ENCODE assay signal across 1 cellular context in the genomic region with DNA sequence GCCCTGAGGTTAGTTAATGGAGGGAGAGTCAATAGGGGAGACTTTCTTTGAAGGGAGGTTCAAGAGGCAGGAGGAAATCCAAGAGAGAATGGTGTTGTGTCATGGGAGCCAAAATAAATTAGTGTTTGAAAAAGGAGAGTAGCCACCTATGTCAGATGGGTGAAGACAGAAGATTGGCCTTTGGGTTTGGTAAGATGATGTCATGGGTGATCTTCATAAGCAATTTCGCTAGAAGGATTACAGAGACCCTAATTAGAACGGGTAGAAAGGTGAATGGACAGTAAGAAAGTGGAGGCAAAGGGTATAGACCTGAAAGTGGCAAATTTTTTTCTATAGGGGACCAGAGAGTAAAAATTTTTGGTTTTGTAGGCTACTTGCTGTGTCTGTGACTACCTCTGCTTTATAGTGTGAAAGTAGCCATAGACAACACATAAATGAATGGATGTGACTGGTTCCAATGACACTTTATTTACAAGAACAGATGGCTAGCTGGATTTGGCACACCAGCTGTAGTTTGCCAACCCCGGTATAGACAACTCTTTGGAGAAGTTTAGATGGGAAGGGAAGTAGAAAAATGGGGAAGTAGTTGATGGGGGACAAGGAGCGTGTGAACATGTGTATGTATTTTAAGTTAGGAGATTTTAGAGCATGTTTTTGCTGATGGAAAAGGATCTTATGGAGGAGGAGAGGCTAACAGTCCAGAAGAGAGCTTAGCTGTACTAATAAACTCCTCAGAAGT.
TF ChIP-seq lines count a peak whose summit lies in the region.

No MANE protein-coding gene starts in this region.

TF ChIP-seq in HepG2, 621 proteins besides CTCF, POLR2A, EP300 and RAD21:
- TF ChIP-seq, protein P1, sequence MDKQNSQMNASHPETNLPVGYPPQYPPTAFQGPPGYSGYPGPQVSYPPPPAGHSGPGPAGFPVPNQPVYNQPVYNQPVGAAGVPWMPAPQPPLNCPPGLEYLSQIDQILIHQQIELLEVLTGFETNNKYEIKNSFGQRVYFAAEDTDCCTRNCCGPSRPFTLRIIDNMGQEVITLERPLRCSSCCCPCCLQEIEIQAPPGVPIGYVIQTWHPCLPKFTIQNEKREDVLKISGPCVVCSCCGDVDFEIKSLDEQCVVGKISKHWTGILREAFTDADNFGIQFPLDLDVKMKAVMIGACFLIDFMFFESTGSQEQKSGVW (CRISPR knock-in tag; IDR thresholded peaks at IDR 0.05; ENCODE audit: borderline replicate concordance) = no peak
- TF ChIP-seq ATF7 (IDR thresholded peaks at IDR 0.05) = peak; percentile 87
- no peak for TF ChIP-seq ATF7 (CRISPR knock-in tag; IDR thresholded peaks at IDR 0.05)
